29 cellular contexts compared by ENCODE assay signal in the genomic region with DNA sequence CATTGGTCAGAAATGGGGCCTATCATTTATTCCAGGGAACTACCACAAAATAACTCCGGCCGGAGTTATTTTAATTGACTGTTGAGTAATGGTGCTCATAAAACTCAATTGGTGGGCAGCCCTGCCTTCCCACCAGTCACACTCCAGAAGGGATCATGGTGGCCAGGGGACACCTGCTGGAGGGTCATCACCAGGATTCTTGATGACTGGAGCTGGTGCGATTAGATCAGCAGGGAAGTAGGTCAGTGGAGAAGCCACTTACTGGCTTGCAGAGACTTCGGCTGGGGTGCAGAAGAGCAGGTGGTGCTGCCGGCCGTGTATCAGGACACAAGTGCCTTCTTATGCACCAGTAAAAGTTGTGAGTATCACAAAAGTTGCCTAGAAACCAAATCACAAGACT.
"Had no signal": no experiment of that assay in that cellular context is flagged by ENCODE, and none has a peak within 500 bp of the region (broad histone marks: within the 10 kb centered on the region; RNA-seq: fewer than 3 reads in every experiment).

No MANE protein-coding gene starts in this region.

- H3K9me3 Mint-ChIP-seq: activated CD4-positive, alpha-beta memory T cell treated with anti-CD3 and anti-CD28 coated beads for 36 hours; activated CD4-positive, alpha-beta T cell treated with anti-CD3 and anti-CD28 coated beads, Interleukin-2, amount 10 ng/mL, durations not matched to agents 24 days and 14 days; activated naive CD4-positive, alpha-beta T cell treated with anti-CD3 and anti-CD28 coated beads for 36 hours; activated naive CD8-positive, alpha-beta T cell treated with anti-CD3 and anti-CD28 coated beads for 36 hours; activated T-helper 1 cell treated with anti-CD3 and anti-CD28 coated beads, Interleukin-12 subunit alpha, Interleukin-12 subunit beta, Interleukin-2, Interleukin-4 antibody, amounts not matched to agents 30 ng/mL and 10 ng/mL and 1 ng/mL, durations not matched to agents 14 hours and 24 hours and 36 hours; brain; natural killer cell treated with Interleukin-12 subunit alpha and Interleukin-12 subunit beta and Interleukin-15 and Interleukin-18, amount 100 ng/mL, for 72 hours; stimulated activated effector memory CD8-positive, alpha-beta T cell treated with anti-CD3 and anti-CD28 coated beads, Interleukin-12 subunit alpha, Interleukin-12 subunit beta, amount 100 ng/mL, for 72 hours; stimulated activated naive CD8-positive, alpha-beta T cell treated with anti-CD3 and anti-CD28 coated beads, Interleukin-15, Interleukin-2, amounts not matched to agents 100 ng/mL and 50 ng/mL, for 24 hours had no signal

- H3K27ac Mint-ChIP-seq: activated CD4-positive, alpha-beta memory T cell treated with anti-CD3 and anti-CD28 coated beads for 36 hours; activated CD4-positive, alpha-beta T cell treated with anti-CD3 and anti-CD28 coated beads, Interleukin-2, amount 10 ng/mL, durations not matched to agents 24 days and 14 days; activated naive CD4-positive, alpha-beta T cell treated with anti-CD3 and anti-CD28 coated beads for 36 hours; activated naive CD8-positive, alpha-beta T cell treated with anti-CD3 and anti-CD28 coated beads for 36 hours; activated T-helper 1 cell treated with anti-CD3 and anti-CD28 coated beads, Interleukin-12 subunit alpha, Interleukin-12 subunit beta, Interleukin-2, Interleukin-4 antibody, amounts not matched to agents 30 ng/mL and 10 ng/mL and 1 ng/mL, durations not matched to agents 14 hours and 24 hours and 36 hours; natural killer cell treated with Interleukin-12 subunit alpha and Interleukin-12 subunit beta and Interleukin-15 and Interleukin-18, amount 100 ng/mL, for 72 hours; progenitor cell of endocrine pancreas; stimulated activated effector memory CD8-positive, alpha-beta T cell treated with anti-CD3 and anti-CD28 coated beads, Interleukin-12 subunit alpha, Interleukin-12 subunit beta, amount 100 ng/mL, for 72 hours; stimulated activated naive CD8-positive, alpha-beta T cell treated with anti-CD3 and anti-CD28 coated beads, Interleukin-15, Interleukin-2, amounts not matched to agents 100 ng/mL and 50 ng/mL, for 24 hours had no signal

- H3K27me3 Mint-ChIP-seq: brain had no signal

- H3K4me1 Mint-ChIP-seq: activated CD4-positive, alpha-beta T cell treated with anti-CD3 and anti-CD28 coated beads, Interleukin-2, amount 10 ng/mL, durations not matched to agents 24 days and 14 days; activated naive CD8-positive, alpha-beta T cell treated with anti-CD3 and anti-CD28 coated beads for 36 hours; stimulated activated effector memory CD8-positive, alpha-beta T cell treated with anti-CD3 and anti-CD28 coated beads, Interleukin-12 subunit alpha, Interleukin-12 subunit beta, amount 100 ng/mL, for 72 hours had no signal

- ATAC-seq: left lung; lower lobe of right lung; mucosa of descending colon; natural killer cell treated with Interleukin-12 subunit alpha and Interleukin-12 subunit beta and Interleukin-15 and Interleukin-18, amount 100 ng/mL, for 72 hours; sciatic nerve; stimulated activated effector memory CD8-positive, alpha-beta T cell treated with anti-CD3 and anti-CD28 coated beads, Interleukin-12 subunit alpha, Interleukin-12 subunit beta, amount 100 ng/mL, for 72 hours; upper lobe of right lung had no signal

- H3K4me3 Mint-ChIP-seq: activated CD4-positive, alpha-beta memory T cell treated with anti-CD3 and anti-CD28 coated beads for 36 hours; activated CD4-positive, alpha-beta T cell treated with anti-CD3 and anti-CD28 coated beads, Interleukin-2, amount 10 ng/mL, durations not matched to agents 24 days and 14 days; activated naive CD4-positive, alpha-beta T cell treated with anti-CD3 and anti-CD28 coated beads for 36 hours; activated naive CD8-positive, alpha-beta T cell treated with anti-CD3 and anti-CD28 coated beads for 36 hours; activated T-helper 1 cell treated with anti-CD3 and anti-CD28 coated beads, Interleukin-12 subunit alpha, Interleukin-12 subunit beta, Interleukin-2, Interleukin-4 antibody, amounts not matched to agents 30 ng/mL and 10 ng/mL and 1 ng/mL, durations not matched to agents 14 hours and 24 hours and 36 hours; brain; natural killer cell treated with Interleukin-12 subunit alpha and Interleukin-12 subunit beta and Interleukin-15 and Interleukin-18, amount 100 ng/mL, for 72 hours; stimulated activated effector memory CD8-positive, alpha-beta T cell treated with anti-CD3 and anti-CD28 coated beads, Interleukin-12 subunit alpha, Interleukin-12 subunit beta, amount 100 ng/mL, for 72 hours; stimulated activated naive CD8-positive, alpha-beta T cell treated with anti-CD3 and anti-CD28 coated beads, Interleukin-15, Interleukin-2, amounts not matched to agents 100 ng/mL and 50 ng/mL, for 24 hours had no signal

- H3K36me3 Mint-ChIP-seq: activated CD4-positive, alpha-beta memory T cell treated with anti-CD3 and anti-CD28 coated beads for 36 hours; activated naive CD8-positive, alpha-beta T cell treated with anti-CD3 and anti-CD28 coated beads for 36 hours; brain; natural killer cell treated with Interleukin-12 subunit alpha and Interleukin-12 subunit beta and Interleukin-15 and Interleukin-18, amount 100 ng/mL, for 72 hours; stimulated activated effector memory CD8-positive, alpha-beta T cell treated with anti-CD3 and anti-CD28 coated beads, Interleukin-12 subunit alpha, Interleukin-12 subunit beta, amount 100 ng/mL, for 72 hours had no signal

- DNase-seq: activated CD4-positive, alpha-beta memory T cell treated with anti-CD3 and anti-CD28 coated beads for 36 hours; activated CD4-positive, alpha-beta T cell treated with anti-CD3 and anti-CD28 coated beads, Interleukin-2, amount 10 ng/mL, durations not matched to agents 24 days and 14 days; activated CD4-positive, CD25-positive, alpha-beta regulatory T cell treated with anti-CD3 and anti-CD28 coated beads, Interleukin-2, amount 50 U/mL, for 72 hours; activated CD8-positive, alpha-beta memory T cell treated with anti-CD3 and anti-CD28 coated beads, Interleukin-2, amount 50 U/mL, for 4 hours; activated effector memory CD4-positive, alpha-beta T cell treated with anti-CD3 and anti-CD28 coated beads, Interleukin-2, amount 50 U/mL, for 16 hours; activated naive CD4-positive, alpha-beta T cell treated with anti-CD3 and anti-CD28 coated beads for 36 hours; activated naive CD8-positive, alpha-beta T cell treated with anti-CD3 and anti-CD28 coated beads for 36 hours; activated T-cell treated with anti-CD3 and anti-CD28 coated beads, Interleukin-2, amount 50 U/mL, for 1 hour; adrenal gland; aorta; cerebellar nuclear complex; colonic mucosa; effector CD8-positive, alpha-beta T cell; left lung; lower lobe of right lung; mucosa of descending colon; ovary; stimulated activated CD4-positive, alpha-beta T cell treated with anti-CD3 and anti-CD28 coated beads, Interleukin-12 subunit alpha, Interleukin-12 subunit beta, amount 100 ng/mL, for 4 hours; stimulated activated CD4-positive, alpha-beta T cell treated with anti-CD3 and anti-CD28 coated beads, Interleukin-4, amount 100 ng/mL, for 24 hours; substantia nigra; T1000; upper lobe of right lung had no signal
